22 cellular contexts compared by ENCODE assay signal in genomic region chr2:107322406-107322805, GRCh38.
"Had no signal": no experiment of that assay in that cellular context is flagged by ENCODE, and none has a peak within 500 bp of the region (broad histone marks: within the 10 kb centered on the region; RNA-seq: fewer than 3 reads in every experiment).

No MANE protein-coding gene starts in this region.

- H3K4me3 ChIP-seq: coronary artery, esophagus squamous epithelium, gastrocnemius medialis, heart right ventricle, left lung, lower lobe of right lung, mucosa of descending colon had no signal

- ATAC-seq: effector memory CD8-positive, alpha-beta T cell; esophagus mucosa; gastrocnemius medialis; heart right ventricle; left colon; left lung; left ventricle myocardium superior; lower lobe of right lung; mucosa of descending colon had no signal

- H3K4me3 Mint-ChIP-seq: dendritic cell treated with granulocyte-macrophage colony-stimulating factor and Interleukin-4, amounts not matched to agents 40 ng/mL and 50 ng/mL, for 4 days; effector memory CD8-positive, alpha-beta T cell; endodermal cell; mesothelial cell of epicardium had no signal

- H3K27ac Mint-ChIP-seq: dendritic cell treated with granulocyte-macrophage colony-stimulating factor and Interleukin-4, amounts not matched to agents 40 ng/mL and 50 ng/mL, for 4 days; effector memory CD8-positive, alpha-beta T cell; endodermal cell; mesothelial cell of epicardium had no signal

- H3K36me3 ChIP-seq: esophagus squamous epithelium, gastrocnemius medialis, heart right ventricle, left lung, lower lobe of right lung had no signal

- H3K36me3 Mint-ChIP-seq: mesothelial cell of epicardium had no signal

- H3K27me3 Mint-ChIP-seq: dendritic cell treated with granulocyte-macrophage colony-stimulating factor and Interleukin-4, amounts not matched to agents 40 ng/mL and 50 ng/mL, for 4 days; effector memory CD8-positive, alpha-beta T cell had no signal

- DNase-seq: effector CD8-positive, alpha-beta T cell; effector memory CD8-positive, alpha-beta T cell; endodermal cell; erythroblast; esophagus squamous epithelium; foreskin fibroblast; foreskin melanocyte; gastrocnemius medialis; glutamatergic neuron; head of caudate nucleus; heart right ventricle; hippocampal formation; left colon; left lung; left ventricle myocardium superior; lower lobe of right lung; mesenchymal stem cell; mucosa of descending colon had no signal

- H3K27me3 ChIP-seq: esophagus squamous epithelium, gastrocnemius medialis, heart right ventricle, left lung had no signal
